In the genomic region with DNA sequence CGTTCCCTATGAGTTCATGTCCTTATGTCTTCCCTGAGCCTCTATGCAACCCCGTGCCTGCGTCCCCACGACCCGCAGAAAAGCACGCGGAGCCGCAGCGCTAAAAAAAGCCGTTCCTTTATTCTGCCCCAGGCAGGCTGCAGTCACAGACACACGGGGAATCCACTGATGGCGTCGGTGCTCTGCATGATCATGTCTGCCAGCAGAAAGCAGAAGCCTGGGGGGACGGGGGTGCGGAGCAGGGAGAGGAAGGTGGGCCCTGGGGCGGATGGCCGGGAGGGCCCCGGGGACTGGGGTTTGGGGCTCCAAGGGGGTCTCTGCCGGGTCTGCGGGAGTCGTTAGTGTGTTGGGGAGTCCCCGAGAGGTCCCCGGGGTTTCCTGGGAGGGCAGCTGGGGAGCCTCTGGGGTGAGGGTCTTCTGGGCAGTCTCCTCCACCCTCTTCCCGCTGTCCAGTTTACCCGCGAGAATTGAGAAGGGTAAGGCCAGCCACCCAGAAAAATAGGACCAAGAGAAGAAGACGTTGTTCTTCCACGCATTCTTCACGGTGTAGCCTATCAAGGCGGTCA, we compare ENCODE assay signal across 9 cellular contexts. TPM values are rescaled to one million over a fixed set of nuclear protein-coding genes. Genes with fewer than 3 reads are reported as not detected.
DNase-seq lines count a peak whose midpoint lies in the region; ATAC-seq and TF ChIP-seq lines count a peak whose summit lies in the region.
"Had no signal": no experiment of that assay in that cellular context is flagged by ENCODE, and none has a peak within 500 bp of the region (broad histone marks: within the 10 kb centered on the region; RNA-seq: fewer than 3 reads in every experiment).

No MANE protein-coding gene starts in this region.

- ATAC-seq in HG02981 (IDR thresholded peaks at IDR 0.05; ENCODE audit: unreplicated experiment) (peak; percentile 3), HG03442 (IDR thresholded peaks at IDR 0.05; ENCODE audit: unreplicated experiment) (no peak)
- ATAC-seq in effector memory CD8-positive, alpha-beta T cell (replicated peaks) = peak; percentile 12
- peak; percentile 15 for ATAC-seq in naive thymus-derived CD4-positive, alpha-beta T cell

- no peaks in the 10 kb centered on the region for H3K79me2 ChIP-seq in MM.1S (ENCODE audit: low read length)

- peak; percentile 43 for DNase-seq in Calu3
- DNase-seq in UCSD-AML1 (lab: John Stamatoyannopoulos, UW; ENCODE audit: unreplicated experiment) = peak; percentile 69
- peak; percentile 36 to 48 (median 47) for DNase-seq in effector memory CD8-positive, alpha-beta T cell
- peak in 8 of 9 donors; percentile 20 to 52 (median 40) for DNase-seq in naive thymus-derived CD4-positive, alpha-beta T cell
- no peak for DNase-seq in MM.1S
- DNase-seq in NCI-H1436 (lab: John Stamatoyannopoulos, UW) = no peak

- H3K36me3 ChIP-seq in naive thymus-derived CD4-positive, alpha-beta T cell (ENCODE audit: control insufficient read depth in 2 of 3, insufficient read depth in 3 of 3, low read length in 3 of 3) = no peaks in the 10 kb centered on the region
- H3K36me3 ChIP-seq in MM.1S (replicated peaks; ENCODE audit: insufficient read depth, low read length) = no peaks in the 10 kb centered on the region

- peaks cover 61% of the 10 kb centered on the region for H3K36me3 Mint-ChIP-seq in Calu3 (ENCODE audit: insufficient read depth, unreplicated experiment)
- peaks cover 50% of the 10 kb centered on the region for H3K36me3 Mint-ChIP-seq in effector memory CD8-positive, alpha-beta T cell (ENCODE audit: insufficient read depth)
- peaks cover 0 to 4% (median 0%) of the 10 kb centered on the region in 5 donors for H3K36me3 Mint-ChIP-seq in naive thymus-derived CD4-positive, alpha-beta T cell

- no peaks in the 10 kb centered on the region for H4K20me1 ChIP-seq in MM.1S (ENCODE audit: insufficient read depth, low read length)

- H3K9me3 ChIP-seq in naive thymus-derived CD4-positive, alpha-beta T cell (ENCODE audit: control insufficient read depth in 2 of 3, low read length in 3 of 3) = no peaks in the 10 kb centered on the region
- H3K9me3 ChIP-seq in MM.1S (replicated peaks; ENCODE audit: insufficient read depth, low read length) = no peaks in the 10 kb centered on the region

- H2AFZ ChIP-seq in MM.1S (ENCODE audit: low read length) = no peak overlapping the region

- peak overlapping the region; percentile 93 for H3K27ac Mint-ChIP-seq in Calu3 (ENCODE audit: unreplicated experiment)
- H3K27ac Mint-ChIP-seq in effector memory CD8-positive, alpha-beta T cell = peak overlapping the region; percentile 94 to 95
- H3K27ac Mint-ChIP-seq in naive thymus-derived CD4-positive, alpha-beta T cell = peak overlapping the region; percentile 79 to 98 (median 95)

- POLR2A ChIA-PET in naive thymus-derived CD4-positive, alpha-beta T cell (lab: Charles Lee) = no interaction called here

- peaks cover 25% of the 10 kb centered on the region for H3K27me3 Mint-ChIP-seq in Calu3 (ENCODE audit: unreplicated experiment)
- no peaks in the 10 kb centered on the region for H3K27me3 Mint-ChIP-seq in effector memory CD8-positive, alpha-beta T cell
- no peaks in the 10 kb centered on the region for H3K27me3 Mint-ChIP-seq in naive thymus-derived CD4-positive, alpha-beta T cell

- H3K4me1 ChIP-seq in naive thymus-derived CD4-positive, alpha-beta T cell (ENCODE audit: control insufficient read depth in 2 of 2, insufficient read depth in 2 of 2, low read length in 2 of 2) = peaks cover 21 to 26% of the 10 kb centered on the region in 2 donors
- H3K4me1 ChIP-seq in MM.1S (ENCODE audit: low read length) = no peaks in the 10 kb centered on the region

- no peak overlapping the region for H3K4me2 ChIP-seq in MM.1S (ENCODE audit: low read depth, low read length)

- intact Hi-C loops in Calu3 (cut with micrococcal nuclease; ENCODE audit: unreplicated experiment) = loop anchor here (2.0 kb wide), 1 partner anchor 28 kb away; no protein-coding TSS in a partner anchor
- intact Hi-C loops in naive thymus-derived CD4-positive, alpha-beta T cell (cut with micrococcal nuclease) = loop anchor here (1.0 to 10.0 kb wide), 11 partner anchors 9 to 1550 kb away; a partner anchor contains a TSS

- no peak overlapping the region for H3K9ac ChIP-seq in MM.1S (ENCODE audit: low read length)

- peak overlapping the region; percentile 81 for H3K27ac ChIP-seq in naive thymus-derived CD4-positive, alpha-beta T cell (ENCODE audit: low read depth, low read length)
- no peak overlapping the region for H3K27ac ChIP-seq in MM.1S (ENCODE audit: low read length)

- H3K4me3 ChIP-seq in naive thymus-derived CD4-positive, alpha-beta T cell (ENCODE audit: low read length) = peak overlapping the region; percentile 96
- H3K4me3 ChIP-seq in MM.1S (ENCODE audit: low read length) = no peak overlapping the region

- H3K9me2 ChIP-seq in MM.1S (replicated peaks; ENCODE audit: insufficient read depth, low read length) = no peaks in the 10 kb centered on the region

- H3K27me3 ChIP-seq in naive thymus-derived CD4-positive, alpha-beta T cell (ENCODE audit: control insufficient read depth in 2 of 2, insufficient read depth in 2 of 2, low read length in 2 of 2) = no peaks in the 10 kb centered on the region
- no peaks in the 10 kb centered on the region for H3K27me3 ChIP-seq in MM.1S (replicated peaks; ENCODE audit: insufficient read depth, low read length)

- CTCF ChIA-PET in Calu3 (lab: Charles Lee) = interaction anchor here (0.6 to 1.7 kb wide), 7 partner anchors 8 to 638 kb away, joined by 3 to 17 read pairs (median 3); a partner anchor contains a TSS
- CTCF ChIA-PET in naive thymus-derived CD4-positive, alpha-beta T cell (lab: Charles Lee) = no interaction called here

- no peak for TF ChIP-seq CTCF in Calu3 (IDR thresholded peaks at IDR 0.05; ENCODE audit: unreplicated experiment)
- TF ChIP-seq CTCF in MM.1S (IDR thresholded peaks at IDR 0.05; ENCODE audit: low read length) = no peak

- peaks cover 25% of the 10 kb centered on the region for H3K4me1 Mint-ChIP-seq in Calu3 (ENCODE audit: low read depth, unreplicated experiment)
- H3K4me1 Mint-ChIP-seq in effector memory CD8-positive, alpha-beta T cell (ENCODE audit: low read depth in 2 of 2) = peaks cover 56 to 79% of the 10 kb centered on the region in 2 donors
- peaks cover 53 to 81% (median 59%) of the 10 kb centered on the region in 7 donors for H3K4me1 Mint-ChIP-seq in naive thymus-derived CD4-positive, alpha-beta T cell

- H3K9me3 Mint-ChIP-seq in Calu3 (ENCODE audit: low read depth, unreplicated experiment) = no peaks in the 10 kb centered on the region
- no peaks in the 10 kb centered on the region for H3K9me3 Mint-ChIP-seq in effector memory CD8-positive, alpha-beta T cell
- H3K9me3 Mint-ChIP-seq in naive thymus-derived CD4-positive, alpha-beta T cell = no peaks in the 10 kb centered on the region

- peak overlapping the region; percentile 80 for H3K4me3 Mint-ChIP-seq in Calu3 (ENCODE audit: low read depth, unreplicated experiment)
- peak overlapping the region; percentile 89 to 97 for H3K4me3 Mint-ChIP-seq in effector memory CD8-positive, alpha-beta T cell
- peak overlapping the region; percentile 92 to 100 (median 98) for H3K4me3 Mint-ChIP-seq in naive thymus-derived CD4-positive, alpha-beta T cell

- no TSS peak for BruUV-seq in Calu3 (replicated peaks; lab: Mats Ljungman, UMichigan)

- no peaks in the 10 kb centered on the region for H3F3A ChIP-seq in MM.1S (ENCODE audit: insufficient read depth, low read length)

RNA-seq across cellular contexts. Expression of a gene that starts 0.9 kb away (rescaled TPM):
- 203 and 213 TPM in 2 replicates for total RNA-seq in Calu3 (2022)
- 10 to 100 TPM; 31.8 to 90.3 (median 47.1) TPM for total RNA-seq in naive thymus-derived CD4-positive, alpha-beta T cell
- polyA plus RNA-seq in naive thymus-derived CD4-positive, alpha-beta T cell = 10 to 100 TPM; 78.0 to 83.7 TPM

RNA-seq across cellular contexts. Expression of a gene that starts 1.7 kb away (rescaled TPM):
- 1.1 and 1.2 TPM in 2 replicates for total RNA-seq in Calu3 (2022)
- total RNA-seq in naive thymus-derived CD4-positive, alpha-beta T cell = 10 to 100 TPM in 1 of 5 experiments, 1 to 10 TPM in 1, under 1 TPM in 1, not detected in 2; 0.32 to 13.3 (median 4.4) TPM
- not detected for polyA plus RNA-seq in naive thymus-derived CD4-positive, alpha-beta T cell
- total RNA-seq: LHCN-M2 had no signal

RNA-seq across cellular contexts. Expression of a gene that starts 5.4 kb away (rescaled TPM):
- total RNA-seq in Calu3 (2022) = not detected in 2 replicates
- total RNA-seq in naive thymus-derived CD4-positive, alpha-beta T cell = 100 to 1,000 TPM in 1 of 5 experiments, 10 to 100 TPM in 2, 1 to 10 TPM in 2; 3.9 to 336 (median 62.3) TPM
- polyA plus RNA-seq in naive thymus-derived CD4-positive, alpha-beta T cell = 1 to 10 TPM; 8.9 to 9.8 TPM
- total RNA-seq: LHCN-M2 had no signal

RNA-seq across cellular contexts. Expression of a gene that starts 20.7 kb away (rescaled TPM):
- not detected in 2 replicates for total RNA-seq in Calu3 (2022)
- total RNA-seq in naive thymus-derived CD4-positive, alpha-beta T cell = 1 to 10 TPM in 1 of 5 experiments, not detected in 4; 1.2 TPM
- not detected for polyA plus RNA-seq in naive thymus-derived CD4-positive, alpha-beta T cell
- total RNA-seq: LHCN-M2 had no signal

RNA-seq across cellular contexts. Expression of a gene that starts 23.3 kb away (rescaled TPM):
- not detected in 2 replicates for total RNA-seq in Calu3 (2022)
- not detected for total RNA-seq in naive thymus-derived CD4-positive, alpha-beta T cell
- polyA plus RNA-seq in naive thymus-derived CD4-positive, alpha-beta T cell = not detected
- total RNA-seq: LHCN-M2 had no signal

Comparison
In these comparisons a context has a peak if more than half of its experiments do, and no peak if none do; other contexts are left out.
1. DNase-seq: peak in Calu3 (single experiment), UCSD-AML1 (single experiment), effector memory CD8-positive, alpha-beta T cell (3 of 3) and naive thymus-derived CD4-positive, alpha-beta T cell (8 of 9); none in MM.1S (single experiment) and NCI-H1436 (single experiment).
2. Peak in every context shown above with its lines, with median percentiles within 50 percentile points of each other: H3K27ac Mint-ChIP-seq and H3K4me3 Mint-ChIP-seq.